Comparison of ENCODE assay signal across 10 cellular contexts in genomic region chr12:104668274-104668718, GRCh38.
A peak's percentile ranks its signal among the peaks of the same experiment; 100 is the strongest.
DNase-seq lines count a peak whose midpoint lies in the region; ATAC-seq and TF ChIP-seq lines count a peak whose summit lies in the region.
"Had no signal": no experiment of that assay in that cellular context is flagged by ENCODE, and none has a peak within 500 bp of the region (broad histone marks: within the 10 kb centered on the region; RNA-seq: fewer than 3 reads in every experiment).

No MANE protein-coding gene starts in this region.

- intact Hi-C loops in activated CD8-positive, alpha-beta T cell treated with anti-CD3 and anti-CD28 coated beads for 36 hours (cut with micrococcal nuclease) = no loop called here

- H3K27ac ChIP-seq in caudate nucleus (ENCODE audit: low read depth, low read length) (peak overlapping the region; percentile 97), lung (ENCODE audit: low read depth in 1 of 2, low read length in 1 of 2) (peak overlapping the region; percentile 43 to 81), tibial nerve (peak overlapping the region; percentile 56 to 90 (median 78))
- H3K27ac ChIP-seq: psoas muscle had no signal

- no peaks in the 10 kb centered on the region for H3K9me3 ChIP-seq in lung (ENCODE audit: control insufficient read depth in 2 of 2, insufficient read depth in 1 of 2, low read length in 1 of 2)
- no peaks in the 10 kb centered on the region for H3K9me3 ChIP-seq in tibial nerve
- H3K9me3 ChIP-seq: psoas muscle had no signal

- ATAC-seq in activated CD8-positive, alpha-beta T cell treated with anti-CD3 and anti-CD28 coated beads, Interleukin-2, amount 10 ng/mL, durations not matched to agents 7 days and 5 days = no peak
- no peak for ATAC-seq in activated CD8-positive, alpha-beta T cell treated with anti-CD3 and anti-CD28 coated beads for 36 hours
- ATAC-seq in lung (ENCODE audit: insufficient read depth, low FRiP score) = no peak
- no peak for ATAC-seq in GM18870 (IDR thresholded peaks at IDR 0.05; ENCODE audit: unreplicated experiment)
- ATAC-seq in GM18907 (IDR thresholded peaks at IDR 0.05; ENCODE audit: unreplicated experiment) = no peak
- ATAC-seq: Panc1, psoas muscle had no signal

- no peaks in the 10 kb centered on the region for H3K36me3 ChIP-seq in lung (ENCODE audit: control insufficient read depth in 2 of 2, insufficient read depth in 2 of 2, low read length in 2 of 2)
- no peaks in the 10 kb centered on the region for H3K36me3 ChIP-seq in tibial nerve

- H3K4me1 Mint-ChIP-seq in activated CD8-positive, alpha-beta T cell treated with anti-CD3 and anti-CD28 coated beads, Interleukin-2, amount 10 ng/mL, durations not matched to agents 7 days and 5 days (ENCODE audit: low read depth) = peaks cover 58% of the 10 kb centered on the region
- H3K4me1 Mint-ChIP-seq in activated CD8-positive, alpha-beta T cell treated with anti-CD3 and anti-CD28 coated beads for 36 hours (ENCODE audit: low read depth) = peaks cover 60% of the 10 kb centered on the region

- 62 to 71% methylated on average over 11 of the region's 11 CpGs for WGBS in lung, 2 donors
- WGBS in tibial nerve, 2 donors = 40 to 47% methylated on average over 10 to 11 of the region's 11 CpGs

- no peaks in the 10 kb centered on the region for H3K27me3 ChIP-seq in lung (ENCODE audit: control insufficient read depth, insufficient read depth)
- H3K27me3 ChIP-seq in tibial nerve = no peaks in the 10 kb centered on the region

- CTCF ChIA-PET in activated CD8-positive, alpha-beta T cell treated with anti-CD3 and anti-CD28 coated beads, Interleukin-2, amount 10 ng/mL, durations not matched to agents 7 days and 5 days (lab: Charles Lee) = interaction anchor here (1.8 to 2.6 kb wide), 2 partner anchors 14 to 287 kb away, joined by 8 to 9 read pairs; no protein-coding TSS in a partner anchor
- CTCF ChIA-PET in activated CD8-positive, alpha-beta T cell treated with anti-CD3 and anti-CD28 coated beads for 36 hours (lab: Charles Lee) = interaction anchor here (0.6 to 1.8 kb wide), 4 partner anchors 8 to 28 kb away, joined by 3 to 5 read pairs (median 4); no protein-coding TSS in a partner anchor

- DNase-seq in activated CD8-positive, alpha-beta T cell treated with anti-CD3 and anti-CD28 coated beads, Interleukin-2, amount 10 ng/mL, durations not matched to agents 7 days and 5 days = no peak
- no peak for DNase-seq in activated CD8-positive, alpha-beta T cell treated with anti-CD3 and anti-CD28 coated beads for 36 hours
- DNase-seq in caudate nucleus (lab: John Stamatoyannopoulos, UW) (peak in 5 of 61 donors; percentile 4 to 28 (median 23)), lung (ENCODE audit: low spot score) (no peak), tibial nerve (ENCODE audit: low spot score in 2 of 2) (no peak), NCI-H1048 (lab: John Stamatoyannopoulos, UW) (no peak)
- DNase-seq: psoas muscle had no signal

- H3K4me1 ChIP-seq in lung (ENCODE audit: control insufficient read depth in 2 of 2, insufficient read depth in 2 of 2, low read length in 2 of 2) = peaks cover 12 to 40% of the 10 kb centered on the region in 2 donors
- peaks cover 0 to 59% (median 48%) of the 10 kb centered on the region in 4 donors for H3K4me1 ChIP-seq in tibial nerve

- peak in 1 of 2 donors; percentile 39 for TF ChIP-seq EP300 in tibial nerve (IDR thresholded peaks at IDR 0.05)

- H3K9me3 Mint-ChIP-seq in activated CD8-positive, alpha-beta T cell treated with anti-CD3 and anti-CD28 coated beads, Interleukin-2, amount 10 ng/mL, durations not matched to agents 7 days and 5 days (ENCODE audit: insufficient read depth) = no peaks in the 10 kb centered on the region
- no peaks in the 10 kb centered on the region for H3K9me3 Mint-ChIP-seq in activated CD8-positive, alpha-beta T cell treated with anti-CD3 and anti-CD28 coated beads for 36 hours

- H3K36me3 Mint-ChIP-seq in activated CD8-positive, alpha-beta T cell treated with anti-CD3 and anti-CD28 coated beads, Interleukin-2, amount 10 ng/mL, durations not matched to agents 7 days and 5 days (ENCODE audit: low read depth) = peaks cover 25% of the 10 kb centered on the region
- no peaks in the 10 kb centered on the region for H3K36me3 Mint-ChIP-seq in activated CD8-positive, alpha-beta T cell treated with anti-CD3 and anti-CD28 coated beads for 36 hours (ENCODE audit: low read depth)

- H3K27ac Mint-ChIP-seq in activated CD8-positive, alpha-beta T cell treated with anti-CD3 and anti-CD28 coated beads, Interleukin-2, amount 10 ng/mL, durations not matched to agents 7 days and 5 days = peak overlapping the region; percentile 37
- H3K27ac Mint-ChIP-seq in activated CD8-positive, alpha-beta T cell treated with anti-CD3 and anti-CD28 coated beads for 36 hours = no peak overlapping the region

- no peak for TF ChIP-seq CTCF in activated CD8-positive, alpha-beta T cell treated with anti-CD3 and anti-CD28 coated beads for 36 hours (IDR thresholded peaks at IDR 0.05)
- no peak for TF ChIP-seq CTCF in lung (IDR thresholded peaks at IDR 0.05; ENCODE audit: control extremely low read depth, extremely low read depth)
- no peak for TF ChIP-seq CTCF in tibial nerve (IDR thresholded peaks at IDR 0.05)

- POLR2A ChIA-PET in activated CD8-positive, alpha-beta T cell treated with anti-CD3 and anti-CD28 coated beads, Interleukin-2, amount 10 ng/mL, durations not matched to agents 7 days and 5 days (lab: Charles Lee) = no interaction called here
- POLR2A ChIA-PET in activated CD8-positive, alpha-beta T cell treated with anti-CD3 and anti-CD28 coated beads for 36 hours (lab: Charles Lee) = no interaction called here

- H3K27me3 Mint-ChIP-seq in activated CD8-positive, alpha-beta T cell treated with anti-CD3 and anti-CD28 coated beads, Interleukin-2, amount 10 ng/mL, durations not matched to agents 7 days and 5 days (ENCODE audit: low read depth) = no peaks in the 10 kb centered on the region
- H3K27me3 Mint-ChIP-seq in activated CD8-positive, alpha-beta T cell treated with anti-CD3 and anti-CD28 coated beads for 36 hours = no peaks in the 10 kb centered on the region

- no peak for TF ChIP-seq POLR2A in tibial nerve (IDR thresholded peaks at IDR 0.05)

- no peak overlapping the region for H3K4me3 Mint-ChIP-seq in activated CD8-positive, alpha-beta T cell treated with anti-CD3 and anti-CD28 coated beads, Interleukin-2, amount 10 ng/mL, durations not matched to agents 7 days and 5 days
- no peak overlapping the region for H3K4me3 Mint-ChIP-seq in activated CD8-positive, alpha-beta T cell treated with anti-CD3 and anti-CD28 coated beads for 36 hours

- no peak overlapping the region for H3K4me3 ChIP-seq in lung
- no peak overlapping the region for H3K4me3 ChIP-seq in tibial nerve
- H3K4me3 ChIP-seq: psoas muscle had no signal
